26 cellular contexts compared by ENCODE assay signal in the genomic region with DNA sequence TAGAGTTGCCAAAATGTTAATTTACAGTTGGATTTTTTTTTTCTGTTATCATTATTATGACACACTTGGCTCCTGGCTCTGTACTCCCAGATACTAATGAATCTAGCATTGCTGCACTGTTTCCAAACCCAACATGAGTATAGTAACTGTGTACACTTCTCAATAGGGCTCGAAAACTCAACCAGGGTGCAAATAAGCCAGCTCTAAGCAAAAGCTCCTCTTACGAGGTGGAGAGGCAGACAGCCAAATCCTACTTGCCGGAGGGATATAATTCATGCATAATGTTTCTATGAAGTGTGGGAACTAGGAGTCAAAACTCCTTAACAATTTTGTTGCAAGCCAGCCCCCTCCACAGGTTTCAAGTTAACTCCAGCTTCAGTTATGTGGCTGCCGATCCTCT.
A peak's percentile ranks its signal among the peaks of the same experiment; 100 is the strongest.
DNase-seq lines count a peak whose midpoint lies in the region; ATAC-seq, FAIRE-seq and TF ChIP-seq lines count a peak whose summit lies in the region.
"Had no signal": no experiment of that assay in that cellular context is flagged by ENCODE, and none has a peak within 500 bp of the region (broad histone marks: within the 10 kb centered on the region; RNA-seq: fewer than 3 reads in every experiment).

No MANE protein-coding gene starts in this region.

- H3K36me3 ChIP-seq in SK-N-MC (ENCODE audit: insufficient read depth, low read length) (no peaks in the 10 kb centered on the region), left lung (no peaks in the 10 kb centered on the region), aorta (ENCODE audit: control insufficient read depth in 1 of 2, insufficient read depth in 2 of 2, low read length in 1 of 2) (no peaks in the 10 kb centered on the region)
- H3K36me3 ChIP-seq: BE2C, SJCRH30 had no signal

- ATAC-seq in left lung (peak; percentile 55), aorta (ENCODE audit: low FRiP score) (peak; percentile 76)
- ATAC-seq: K562, PC-3, Right ventricle myocardium inferior had no signal

- no peak overlapping the region for H3K27ac Mint-ChIP-seq in T-helper 2 cell treated with Interferon-gamma antibody and Interleukin-4, amounts not matched to agents 5 μg/mL and 100 μg/mL, for 36 hours
- H3K27ac Mint-ChIP-seq: CD14-positive monocyte; CD8-positive, alpha-beta memory T cell had no signal

- H3K27me3 ChIP-seq in left lung (no peaks in the 10 kb centered on the region), aorta (ENCODE audit: control insufficient read depth in 1 of 2, insufficient read depth in 2 of 2, low read length in 1 of 2) (no peaks in the 10 kb centered on the region)
- H3K27me3 ChIP-seq: BE2C, SJCRH30 had no signal

- H3K36me3 Mint-ChIP-seq in T-helper 2 cell treated with Interferon-gamma antibody and Interleukin-4, amounts not matched to agents 5 μg/mL and 100 μg/mL, for 36 hours (ENCODE audit: low read depth) = no peaks in the 10 kb centered on the region
- H3K36me3 Mint-ChIP-seq: CD14-positive monocyte; CD8-positive, alpha-beta memory T cell had no signal

- no peak overlapping the region for H3K9ac ChIP-seq in SK-N-MC (ENCODE audit: insufficient read length)

- H3K4me1 Mint-ChIP-seq in T-helper 2 cell treated with Interferon-gamma antibody and Interleukin-4, amounts not matched to agents 5 μg/mL and 100 μg/mL, for 36 hours (ENCODE audit: low read depth) = no peaks in the 10 kb centered on the region
- H3K4me1 Mint-ChIP-seq: CD14-positive monocyte; CD8-positive, alpha-beta memory T cell had no signal

- H3K27ac ChIP-seq in SK-N-MC = peak overlapping the region; percentile 84
- no peak overlapping the region for H3K27ac ChIP-seq in left lung
- no peak overlapping the region for H3K27ac ChIP-seq in aorta (ENCODE audit: low read depth in 1 of 2, low read length in 2 of 2)
- H3K27ac ChIP-seq: SJCRH30 had no signal

- H3K27me3 Mint-ChIP-seq in T-helper 2 cell treated with Interferon-gamma antibody and Interleukin-4, amounts not matched to agents 5 μg/mL and 100 μg/mL, for 36 hours (ENCODE audit: low read depth) = no peaks in the 10 kb centered on the region
- H3K27me3 Mint-ChIP-seq: CD8-positive, alpha-beta memory T cell had no signal

- DNase-seq in SK-N-MC (ENCODE audit: low read depth, low spot score) = peak; percentile 62
- DNase-seq in astrocyte of the hippocampus (ENCODE audit: low read depth, low spot score) = peak; percentile 13
- DNase-seq in left lung = no peak
- DNase-seq in aorta = no peak
- DNase-seq in RCC 7860 (ENCODE audit: low spot score) = no peak
- DNase-seq in stimulated activated CD8-positive, alpha-beta memory T cell treated with anti-CD3 and anti-CD28 coated beads, Interleukin-4, amount 100 ng/mL, for 48 hours = no peak
- DNase-seq in T-helper 2 cell treated with Interferon-gamma antibody and Interleukin-4, amounts not matched to agents 5 μg/mL and 100 μg/mL, for 36 hours (ENCODE audit: low spot score) = no peak
- DNase-seq: BE2C; Calu3; CD8-positive, alpha-beta memory T cell; DMS79 treated with DMSO at 0.1 percent for 48 hours; GF-D8; GOT3; Kasumi-1; NCI-H1092 treated with DMSO at 0.1 percent for 48 hours; NCI-H1436; NCI-H187; NCI-H526; NCI-H82; NK-92 treated with Interleukin-12 subunit alpha and Interleukin-12 subunit beta, amount 100 ng/mL, for 24 hours; PC-3; SJCRH30 had no signal

- FAIRE-seq in RCC 7860 (lab: Jason Lieb, UNC) = no peak
- FAIRE-seq: GM12891, K562 had no signal

- H3K4me3 ChIP-seq in SK-N-MC = 0 out of 2 replicates have a peak overlapping the region, but pooled peaks have one; percentile 19
- no peak overlapping the region for H3K4me3 ChIP-seq in left lung
- H3K4me3 ChIP-seq in aorta (ENCODE audit: low read length in 2 of 2) = no peak overlapping the region
- H3K4me3 ChIP-seq: K562, SJCRH30 had no signal

- 3 to 18% methylated on average over 4 of the region's 4 CpGs for WGBS in aorta, 2 donors

- no peak for TF ChIP-seq CTCF in left lung (IDR thresholded peaks at IDR 0.05)

- H3K4me3 Mint-ChIP-seq in T-helper 2 cell treated with Interferon-gamma antibody and Interleukin-4, amounts not matched to agents 5 μg/mL and 100 μg/mL, for 36 hours = no peak overlapping the region
- H3K4me3 Mint-ChIP-seq: CD14-positive monocyte; CD8-positive, alpha-beta memory T cell had no signal

- H3K4me1 ChIP-seq in left lung (no peaks in the 10 kb centered on the region), aorta (ENCODE audit: control insufficient read depth in 1 of 2, insufficient read depth in 2 of 2, low read length in 2 of 2) (no peaks in the 10 kb centered on the region)
- H3K4me1 ChIP-seq: BE2C, SJCRH30 had no signal

- intact Hi-C loops in left lung (cut with DNase I) = no loop called here
- intact Hi-C loops in aorta (cut with DNase I) = no loop called here

- H3K9me3 Mint-ChIP-seq in T-helper 2 cell treated with Interferon-gamma antibody and Interleukin-4, amounts not matched to agents 5 μg/mL and 100 μg/mL, for 36 hours = peaks cover 22% of the 10 kb centered on the region

- H3K9me3 ChIP-seq in SK-N-MC (ENCODE audit: low read depth, low read length) (no peaks in the 10 kb centered on the region), left lung (no peaks in the 10 kb centered on the region), aorta (ENCODE audit: control insufficient read depth, low read length) (peaks cover 1% of the 10 kb centered on the region)
- H3K9me3 ChIP-seq: BE2C, SJCRH30 had no signal

Comparison
In these comparisons a context has a peak if more than half of its experiments do, and no peak if none do; other contexts are left out.
1. DNase-seq: peak in SK-N-MC (single experiment) and astrocyte of the hippocampus (single experiment); none in left lung (0 of 2), aorta (0 of 2), RCC 7860 (single experiment), stimulated activated CD8-positive, alpha-beta memory T cell treated with anti-CD3 and anti-CD28 coated beads, Interleukin-4, amount 100 ng/mL, for 48 hours (single experiment) and T-helper 2 cell treated with Interferon-gamma antibody and Interleukin-4, amounts not matched to agents 5 μg/mL and 100 μg/mL, for 36 hours (single experiment).